In the genomic region with DNA sequence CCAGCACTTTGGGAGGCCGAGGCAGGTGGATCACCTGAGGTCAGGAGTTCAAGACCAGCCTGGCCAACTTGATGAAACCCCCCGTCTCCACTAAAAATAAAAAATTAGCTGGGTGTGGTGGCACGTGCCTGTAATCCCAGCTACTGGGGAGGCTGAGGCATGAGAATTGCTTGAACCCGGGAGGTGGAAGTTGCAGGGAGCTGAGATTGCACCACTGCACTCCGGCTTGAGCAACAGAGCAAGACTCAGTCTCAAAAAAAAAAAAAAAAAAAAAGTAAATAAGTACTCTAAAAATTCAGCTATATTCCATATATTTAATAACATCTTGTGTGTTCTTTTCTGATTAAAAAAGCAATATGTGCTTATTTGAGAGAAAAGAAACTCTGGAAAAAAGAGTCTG, we compare ENCODE assay signal across 6 cellular contexts.
A peak's percentile ranks its signal among the peaks of the same experiment; 100 is the strongest.
DNase-seq lines count a peak whose midpoint lies in the region; ATAC-seq and TF ChIP-seq lines count a peak whose summit lies in the region.
"Not testable (repeated sequence)": the region's sequence is repeated elsewhere in the genome, so short reads cannot be mapped to it uniquely, and the experiment has no call there.

No MANE protein-coding gene starts in this region.

- H3K27ac Mint-ChIP-seq in CD14-positive monocyte: peak overlapping the region in 4 of 7 donors; percentile 25 to 74 (median 54)

- H3K27ac ChIP-seq in 22Rv1: 0 out of 2 replicates have a peak overlapping the region, but pooled peaks have one; percentile 9
- H3K27ac ChIP-seq in DND-41 (ENCODE audit: low read length): peak overlapping the region; percentile 19
- peak overlapping the region; percentile 32; the same call in 1 of the 2 replicates for H3K27ac ChIP-seq in Karpas-422 (ENCODE audit: low read length)
- H3K27ac ChIP-seq in neutrophil: peak overlapping the region; percentile 63

- not testable (repeated sequence) for TF ChIP-seq CTCF in 22Rv1 (IDR thresholded peaks at IDR 0.05); CD14-positive monocyte (IDR thresholded peaks at IDR 0.05); DND-41 (IDR thresholded peaks at IDR 0.05; ENCODE audit: borderline replicate concordance, extremely low read depth, low read length, poor library complexity, severe bottlenecking); neutrophil (IDR thresholded peaks at IDR 0.05)

- intact Hi-C loops in CD14-positive monocyte (cut with micrococcal nuclease); Right ventricle myocardium inferior (cut with DNase I): not testable (repeated sequence)

- not testable (repeated sequence) for H3K4me2 ChIP-seq in DND-41 (ENCODE audit: insufficient read depth, low read length); Karpas-422 (ENCODE audit: low read depth, low read length, poor library complexity, severe bottlenecking)

- H3K9me3 ChIP-seq in DND-41 (ENCODE audit: insufficient read depth, low read length, severe bottlenecking); Karpas-422 (ENCODE audit: low read length); neutrophil: not testable (repeated sequence)

- not testable (repeated sequence) for H4K20me1 ChIP-seq in DND-41 (ENCODE audit: insufficient read depth, low read length); Karpas-422 (ENCODE audit: insufficient read depth, low read depth, low read length)

- H3K36me3 Mint-ChIP-seq in CD14-positive monocyte: not testable (repeated sequence)

- H3K4me1 ChIP-seq in DND-41 (ENCODE audit: insufficient read depth, low read length): peaks cover 83% of the 10 kb centered on the region
- peaks cover 36% of the 10 kb centered on the region for H3K4me1 ChIP-seq in Karpas-422 (ENCODE audit: low read length)
- H3K4me1 ChIP-seq in neutrophil (ENCODE audit: control insufficient read depth in 1 of 2, insufficient read depth in 1 of 2, low read depth in 1 of 2, low read length in 1 of 2): peaks cover 17 to 20% of the 10 kb centered on the region in 2 experiments

- not testable (repeated sequence) for ATAC-seq in DND-41 (ENCODE audit: insufficient read depth, low read depth); Right ventricle myocardium inferior

- not testable (repeated sequence) for H3K9me2 ChIP-seq in Karpas-422 (replicated peaks; ENCODE audit: insufficient read depth, low read length)

- H2AFZ ChIP-seq in DND-41 (ENCODE audit: low read depth, low read length); Karpas-422 (ENCODE audit: low read length): not testable (repeated sequence)

- H3K9ac ChIP-seq in DND-41 (ENCODE audit: low read depth, low read length); Karpas-422 (ENCODE audit: low read length): not testable (repeated sequence)

- H3K4me3 Mint-ChIP-seq in CD14-positive monocyte: not testable (repeated sequence)

- H3K4me1 Mint-ChIP-seq in CD14-positive monocyte: peaks cover 26% of the 10 kb centered on the region

- not testable (repeated sequence) for H3K27me3 Mint-ChIP-seq in CD14-positive monocyte (ENCODE audit: low read depth in 3 of 3)

- not testable (repeated sequence) for DNase-seq in CD14-positive monocyte (ENCODE audit: low spot score); DND-41; Karpas-422
- DNase-seq in Right ventricle myocardium inferior (ENCODE audit: missing footprints): peak; percentile 69

- H3K36me3 ChIP-seq in DND-41 (ENCODE audit: insufficient read depth, low read length); Karpas-422 (ENCODE audit: insufficient read depth, low read length); neutrophil: not testable (repeated sequence)

- H3K4me3 ChIP-seq in DND-41 (ENCODE audit: low read depth in 1 of 2, low read length in 2 of 2); Karpas-422 (ENCODE audit: low read length): not testable (repeated sequence)
- peak overlapping the region in 1 of 2 experiments; percentile 15 for H3K4me3 ChIP-seq in neutrophil (ENCODE audit: low read depth in 1 of 2, low read length in 1 of 2)

- H3K79me2 ChIP-seq in DND-41 (ENCODE audit: insufficient read depth, low read length) (peaks cover 11% of the 10 kb centered on the region), Karpas-422 (ENCODE audit: low read length) (peaks cover 52% of the 10 kb centered on the region)

- H3K27me3 ChIP-seq in DND-41 (ENCODE audit: insufficient read depth, low read length, poor library complexity); Karpas-422 (ENCODE audit: low read length); neutrophil: not testable (repeated sequence)

- H3K9me3 Mint-ChIP-seq in CD14-positive monocyte: not testable (repeated sequence)

Comparison
In these comparisons a context has a peak if more than half of its experiments do, and no peak if none do; other contexts are left out.
1. H3K27ac ChIP-seq: peak in every context shown above with its lines; median percentile 63 in neutrophil; 32 in Karpas-422; 19 in DND-41; 9 in 22Rv1.